Comparison of ENCODE assay signal across 1 cellular context in genomic region chr7:131222171-131222570, GRCh38.
TF ChIP-seq lines count a peak whose summit lies in the region.

No MANE protein-coding gene starts in this region.

TF ChIP-seq in HepG2, 621 proteins besides CTCF, POLR2A, EP300 and RAD21 (continued from another document):
- no peak for TF ChIP-seq ZNF687 (CRISPR knock-in tag; IDR thresholded peaks at IDR 0.05)
TF ChIP-seq in HepG2: peak in this region for 2.
